9 cellular contexts compared by ENCODE assay signal in genomic region chr14:22549981-22550670, GRCh38. TPM values are rescaled to one million over a fixed set of nuclear protein-coding genes. Genes with fewer than 3 reads are reported as not detected.
DNase-seq lines count a peak whose midpoint lies in the region; ATAC-seq and TF ChIP-seq lines count a peak whose summit lies in the region.
"Had no signal": no experiment of that assay in that cellular context is flagged by ENCODE, and none has a peak within 500 bp of the region (broad histone marks: within the 10 kb centered on the region; RNA-seq: fewer than 3 reads in every experiment).

No MANE protein-coding gene starts in this region.

- no peak overlapping the region for H3K27ac ChIP-seq in suprapubic skin
- H3K27ac ChIP-seq: VCaP had no signal

- H3K27me3 Mint-ChIP-seq in T-helper 17 cell = no peaks in the 10 kb centered on the region

- H3K4me3 ChIP-seq in suprapubic skin = no peak overlapping the region

- H3K9me3 ChIP-seq in T-helper 17 cell (ENCODE audit: control insufficient read depth, low read length, poor library complexity, severe bottlenecking) (no peaks in the 10 kb centered on the region), suprapubic skin (no peaks in the 10 kb centered on the region)

- peaks cover 30% of the 10 kb centered on the region for H3K36me3 Mint-ChIP-seq in T-helper 17 cell (ENCODE audit: low read depth)
- peaks cover 98% of the 10 kb centered on the region for H3K36me3 Mint-ChIP-seq in stimulated activated effector memory CD8-positive, alpha-beta T cell treated with anti-CD3 and anti-CD28 coated beads, Interleukin-12 subunit alpha, Interleukin-12 subunit beta, amount 100 ng/mL, for 72 hours

- peaks cover 40% of the 10 kb centered on the region for H3K4me1 ChIP-seq in suprapubic skin

- no peaks in the 10 kb centered on the region for H3K9me3 Mint-ChIP-seq in stimulated activated effector memory CD8-positive, alpha-beta T cell treated with anti-CD3 and anti-CD28 coated beads, Interleukin-12 subunit alpha, Interleukin-12 subunit beta, amount 100 ng/mL, for 72 hours

- TF ChIP-seq EP300 in suprapubic skin (IDR thresholded peaks at IDR 0.05) = no peak

- TF ChIP-seq POLR2A in suprapubic skin (IDR thresholded peaks at IDR 0.05) = no peak

- peak; percentile 78 for ATAC-seq in GM18868 (IDR thresholded peaks at IDR 0.05; ENCODE audit: unreplicated experiment)
- ATAC-seq in HG03039 (IDR thresholded peaks at IDR 0.05; ENCODE audit: unreplicated experiment) = peak; percentile 56
- peak; percentile 55 for ATAC-seq in T-helper 17 cell
- peak; percentile 83 for ATAC-seq in stimulated activated effector memory CD8-positive, alpha-beta T cell treated with anti-CD3 and anti-CD28 coated beads, Interleukin-12 subunit alpha, Interleukin-12 subunit beta, amount 100 ng/mL, for 72 hours

- H3K36me3 ChIP-seq in suprapubic skin = no peaks in the 10 kb centered on the region

- 66% methylated on average over 11 of the region's 11 CpGs for WGBS in suprapubic skin

- H3K27ac Mint-ChIP-seq in T-helper 17 cell = peak overlapping the region; percentile 100
- peak overlapping the region; percentile 99 for H3K27ac Mint-ChIP-seq in stimulated activated effector memory CD8-positive, alpha-beta T cell treated with anti-CD3 and anti-CD28 coated beads, Interleukin-12 subunit alpha, Interleukin-12 subunit beta, amount 100 ng/mL, for 72 hours

- H3K27me3 ChIP-seq in suprapubic skin = no peaks in the 10 kb centered on the region

- peak in 1 of 3 donors; percentile 61 for DNase-seq in T-helper 17 cell
- DNase-seq in effector CD8-positive, alpha-beta T cell (lab: John Stamatoyannopoulos, UW) = peak; percentile 34
- DNase-seq in stimulated activated effector memory CD8-positive, alpha-beta T cell treated with anti-CD3 and anti-CD28 coated beads, Interleukin-12 subunit alpha, Interleukin-12 subunit beta, amount 100 ng/mL, for 72 hours (ENCODE audit: low spot score in 2 of 2) = peak in 1 of 2 donors; percentile 89
- DNase-seq in COLO829 (ENCODE audit: low spot score) = no peak
- no peak for DNase-seq in NCI-H128 (lab: John Stamatoyannopoulos, UW; ENCODE audit: unreplicated experiment)
- DNase-seq in suprapubic skin (ENCODE audit: low spot score in 2 of 2) = no peak

- H3K4me3 Mint-ChIP-seq in T-helper 17 cell = peak overlapping the region; percentile 94
- H3K4me3 Mint-ChIP-seq in stimulated activated effector memory CD8-positive, alpha-beta T cell treated with anti-CD3 and anti-CD28 coated beads, Interleukin-12 subunit alpha, Interleukin-12 subunit beta, amount 100 ng/mL, for 72 hours = peak overlapping the region; percentile 78

- H3K4me1 Mint-ChIP-seq in T-helper 17 cell = peaks cover 87% of the 10 kb centered on the region
- peaks cover 100% of the 10 kb centered on the region for H3K4me1 Mint-ChIP-seq in stimulated activated effector memory CD8-positive, alpha-beta T cell treated with anti-CD3 and anti-CD28 coated beads, Interleukin-12 subunit alpha, Interleukin-12 subunit beta, amount 100 ng/mL, for 72 hours

- no peak for TF ChIP-seq CTCF in suprapubic skin (IDR thresholded peaks at IDR 0.05)

RNA-seq across cellular contexts. Expression of gene DAD1, which starts 38.9 kb away (rescaled TPM):
- total RNA-seq in T-helper 17 cell (10 to 100 TPM; 95.4 to 96.0 TPM), suprapubic skin (100 to 1,000 TPM; 110 to 212 (median 187) TPM)

RNA-seq across cellular contexts. Expression of gene ABHD4, which starts 48.0 kb away (rescaled TPM):
- total RNA-seq in T-helper 17 cell (10 to 100 TPM; 12.3 to 19.0 TPM), suprapubic skin (10 to 100 TPM; 15.3 to 30.4 (median 21.8) TPM)
